In the genomic region with DNA sequence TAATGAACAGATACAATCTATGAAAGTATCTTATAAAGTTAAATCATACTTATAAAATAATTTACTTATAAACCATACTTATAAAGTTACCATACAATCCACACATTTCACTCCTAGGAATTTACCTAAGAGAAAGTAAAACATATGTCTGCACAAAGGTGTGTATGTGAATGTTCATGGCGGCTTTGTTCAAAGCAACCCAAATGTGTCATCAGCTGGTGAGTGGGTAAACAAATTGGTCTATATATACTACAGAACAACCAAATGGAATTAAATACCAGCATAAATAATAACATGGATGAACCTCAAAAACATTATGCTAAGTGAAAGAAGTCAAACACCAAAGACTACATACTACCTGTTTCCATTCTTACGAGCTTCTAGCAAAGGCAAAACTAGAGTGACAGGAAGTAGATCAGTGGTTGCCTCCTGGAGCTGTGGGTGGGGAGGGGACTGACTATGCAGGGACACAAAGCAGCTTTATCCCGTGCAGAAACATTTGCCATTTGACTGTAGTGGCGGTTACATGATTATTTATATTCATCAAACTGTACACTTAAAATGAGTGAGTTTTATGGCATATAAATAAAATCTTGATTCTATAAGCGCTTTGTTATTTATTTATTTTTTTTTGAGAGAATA, we compare ENCODE assay signal across 9 cellular contexts. TPM values are rescaled to one million over a fixed set of nuclear protein-coding genes. Genes with fewer than 3 reads are reported as not detected.
DNase-seq lines count a peak whose midpoint lies in the region; ATAC-seq and TF ChIP-seq lines count a peak whose summit lies in the region.
"Had no signal": no experiment of that assay in that cellular context is flagged by ENCODE, and none has a peak within 500 bp of the region (broad histone marks: within the 10 kb centered on the region; RNA-seq: fewer than 3 reads in every experiment).

No MANE protein-coding gene starts in this region.

- H3K4me3 ChIP-seq in Jurkat, Clone E6-1 (ENCODE audit: low read length) = no peak overlapping the region
- H3K4me3 ChIP-seq in mucosa of descending colon (no peak overlapping the region), BE2C (ENCODE audit: low read depth, low read length) (no peak overlapping the region), H7 (ENCODE audit: insufficient read depth, low read depth, low read length) (no peak overlapping the region), right lobe of liver (no peak overlapping the region)

- 53% methylated on average over 5 of the region's 5 CpGs for WGBS in right lobe of liver (ENCODE audit: insufficient coverage, low coverage, low lambda C conversion rate, missing lambda C conversion rate)

- peaks cover 75% of the 10 kb centered on the region for H3K36me3 Mint-ChIP-seq in activated T-cell treated with anti-CD3 and anti-CD28 coated beads, Interleukin-2, amount 50 U/mL, for 4 hours (ENCODE audit: insufficient read depth)

- no peaks in the 10 kb centered on the region for H3K4me1 ChIP-seq in mucosa of descending colon (ENCODE audit: low read depth)
- peaks cover 25% of the 10 kb centered on the region for H3K4me1 ChIP-seq in BE2C
- peaks cover 0 to 18% (median 3%) of the 10 kb centered on the region in 4 donors for H3K4me1 ChIP-seq in right lobe of liver

- DNase-seq in Jurkat, Clone E6-1 (ENCODE audit: low read depth, low spot score) = peak; percentile 73
- peak; percentile 26 for DNase-seq in activated T-cell treated with anti-CD3 and anti-CD28 coated beads, Interleukin-2, amount 50 U/mL, for 4 hours
- DNase-seq in mucosa of descending colon (no peak), BE2C (no peak), H7 (no peak), right lobe of liver (no peak)
- no peak for DNase-seq in effector CD4-positive, alpha-beta T cell
- DNase-seq: KG1 had no signal

- H3K9me3 ChIP-seq in mucosa of descending colon (no peaks in the 10 kb centered on the region), BE2C (no peaks in the 10 kb centered on the region), right lobe of liver (no peaks in the 10 kb centered on the region)

- no peaks in the 10 kb centered on the region for H3K9me3 Mint-ChIP-seq in activated T-cell treated with anti-CD3 and anti-CD28 coated beads, Interleukin-2, amount 50 U/mL, for 4 hours

- TF ChIP-seq CTCF in 22Rv1 (IDR thresholded peaks at IDR 0.05) = no peak
- TF ChIP-seq CTCF in mucosa of descending colon (IDR thresholded peaks at IDR 0.05) = no peak
- no peak for TF ChIP-seq CTCF in BE2C (IDR thresholded peaks at IDR 0.05; ENCODE audit: low read depth, low read length)
- TF ChIP-seq CTCF in right lobe of liver (IDR thresholded peaks at IDR 0.05) = no peak

- H3K27ac ChIP-seq in 22Rv1 (peak overlapping the region; percentile 78), right lobe of liver (peak overlapping the region in 1 of 3 donors; percentile 39)

- peak; percentile 62 to 71 for ATAC-seq in activated T-cell treated with anti-CD3 and anti-CD28 coated beads, Interleukin-2, amount 50 U/mL, for 4 hours
- ATAC-seq in mucosa of descending colon (peak; percentile 52), right lobe of liver (no peak)

- no peaks in the 10 kb centered on the region for H3K27me3 Mint-ChIP-seq in activated T-cell treated with anti-CD3 and anti-CD28 coated beads, Interleukin-2, amount 50 U/mL, for 4 hours (ENCODE audit: low read depth)

- H3K36me3 ChIP-seq in mucosa of descending colon (ENCODE audit: low read depth) = no peaks in the 10 kb centered on the region
- H3K36me3 ChIP-seq in BE2C = no peaks in the 10 kb centered on the region
- H3K36me3 ChIP-seq in H7 (replicated peaks; ENCODE audit: control insufficient read depth, insufficient read depth, low read length) = no peaks in the 10 kb centered on the region
- no peaks in the 10 kb centered on the region for H3K36me3 ChIP-seq in right lobe of liver

- peaks cover 86% of the 10 kb centered on the region for H3K4me1 Mint-ChIP-seq in activated T-cell treated with anti-CD3 and anti-CD28 coated beads, Interleukin-2, amount 50 U/mL, for 4 hours (ENCODE audit: low read depth)

- H3K4me3 Mint-ChIP-seq in activated T-cell treated with anti-CD3 and anti-CD28 coated beads, Interleukin-2, amount 50 U/mL, for 4 hours = peak overlapping the region; percentile 59

- no peaks in the 10 kb centered on the region for H3K27me3 ChIP-seq in BE2C
- H3K27me3 ChIP-seq in H7 (ENCODE audit: control insufficient read depth, insufficient read depth, low read length) = no peaks in the 10 kb centered on the region
- no peaks in the 10 kb centered on the region for H3K27me3 ChIP-seq in right lobe of liver

- intact Hi-C loops in mucosa of descending colon (cut with DNase I, micrococcal nuclease) (no loop called here), right lobe of liver (cut with DNase I) (no loop called here)

- TF ChIP-seq POLR2A in right lobe of liver (IDR thresholded peaks at IDR 0.05) = no peak

RNA-seq across cellular contexts. Expression of a gene that starts 10.6 kb away (rescaled TPM):
- 3.0 TPM for polyA plus RNA-seq in Jurkat, Clone E6-1 (2012; ENCODE audit: insufficient read depth, insufficient read length)
- total RNA-seq in activated T-cell treated with anti-CD3 and anti-CD28 coated beads, Interleukin-2, amount 50 U/mL, for 4 hours = 100 to 1,000 TPM; 256 to 343 (median 265) TPM
- total RNA-seq in mucosa of descending colon (1 to 10 TPM; 2.9 to 5.5 (median 3.8) TPM), right lobe of liver (1 to 10 TPM in 5 of 6 experiments, under 1 TPM in 1; 0.99 to 2.5 (median 2.1) TPM)
- 2.3 TPM for polyA plus RNA-seq in BE2C (2012; ENCODE audit: insufficient read depth, insufficient read length, low read depth)
- total RNA-seq in H7 (2014; rRNA removed; shearing (Covaris generic)) = 0.97 and 1.4 TPM in 2 replicates

RNA-seq across cellular contexts. Expression of a gene that starts 39.0 kb away (rescaled TPM):
- 108 TPM for polyA plus RNA-seq in Jurkat, Clone E6-1 (2012; ENCODE audit: insufficient read depth, insufficient read length)
- total RNA-seq in activated T-cell treated with anti-CD3 and anti-CD28 coated beads, Interleukin-2, amount 50 U/mL, for 4 hours = 10 to 100 TPM; 59.2 to 75.1 (median 64.8) TPM
- total RNA-seq in mucosa of descending colon (10 to 100 TPM in 2 of 3 donors, 1 to 10 TPM in 1; 9.8 to 33.6 (median 26.6) TPM), right lobe of liver (1 to 10 TPM; 2.2 to 8.0 (median 5.2) TPM)
- polyA plus RNA-seq in BE2C (2012; ENCODE audit: insufficient read depth, insufficient read length, low read depth) = 49.6 TPM
- total RNA-seq in H7 (2014; rRNA removed; shearing (Covaris generic)) = 35.5 and 40.1 TPM in 2 replicates

Comparison
In these comparisons a context has a peak if more than half of its experiments do, and no peak if none do; other contexts are left out.
1. DNase-seq: peak in Jurkat, Clone E6-1 (single experiment) and activated T-cell treated with anti-CD3 and anti-CD28 coated beads, Interleukin-2, amount 50 U/mL, for 4 hours (single experiment); none in mucosa of descending colon (0 of 3), effector CD4-positive, alpha-beta T cell (single experiment), BE2C (single experiment), H7 (single experiment) and right lobe of liver (0 of 3).
2. ATAC-seq: peak in activated T-cell treated with anti-CD3 and anti-CD28 coated beads, Interleukin-2, amount 50 U/mL, for 4 hours (2 of 2) and mucosa of descending colon (single experiment); none in right lobe of liver (0 of 4).
3. RNA of a gene that starts 10.6 kb away (total RNA-seq): 256 to 343 TPM in activated T-cell treated with anti-CD3 and anti-CD28 coated beads, Interleukin-2, amount 50 U/mL, for 4 hours; 2.9 to 5.5 TPM in mucosa of descending colon, 0.99 to 2.5 TPM in right lobe of liver and 0.97 to 1.4 TPM in H7; every median in the first group is over 10 times any median in the second.